Comparison of ENCODE assay signal across 8 cellular contexts in the genomic region with DNA sequence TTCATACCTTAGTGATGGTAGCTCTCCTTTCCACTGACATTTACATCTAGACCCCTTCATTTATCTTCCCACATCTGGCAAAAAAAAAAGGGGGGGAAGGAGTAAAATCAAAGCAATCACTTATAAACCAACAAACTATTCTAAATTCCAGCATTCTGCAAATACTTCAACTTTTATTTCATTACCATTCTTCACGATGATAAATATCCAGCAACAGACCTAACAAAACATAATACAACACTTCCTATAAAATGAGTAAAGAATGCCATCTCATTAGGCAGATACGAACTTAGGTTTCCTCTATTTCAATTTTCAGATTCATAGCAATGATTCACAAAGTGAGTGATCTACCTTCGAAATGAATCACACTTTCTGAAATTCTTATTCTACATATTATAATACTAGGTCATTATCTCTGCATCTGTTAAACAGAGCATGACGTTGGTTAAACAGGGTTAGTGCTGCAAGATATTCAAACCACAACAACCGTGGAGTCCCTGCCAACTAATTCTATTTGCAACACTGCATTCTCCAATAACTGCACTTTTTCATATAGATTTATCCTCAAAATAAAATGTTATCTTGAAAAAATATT. TPM values are rescaled to one million over a fixed set of nuclear protein-coding genes. Genes with fewer than 3 reads are reported as not detected.
A peak's percentile ranks its signal among the peaks of the same experiment; 100 is the strongest.
DNase-seq lines count a peak whose midpoint lies in the region; ATAC-seq, FAIRE-seq and TF ChIP-seq lines count a peak whose summit lies in the region.

A gene with protein sequence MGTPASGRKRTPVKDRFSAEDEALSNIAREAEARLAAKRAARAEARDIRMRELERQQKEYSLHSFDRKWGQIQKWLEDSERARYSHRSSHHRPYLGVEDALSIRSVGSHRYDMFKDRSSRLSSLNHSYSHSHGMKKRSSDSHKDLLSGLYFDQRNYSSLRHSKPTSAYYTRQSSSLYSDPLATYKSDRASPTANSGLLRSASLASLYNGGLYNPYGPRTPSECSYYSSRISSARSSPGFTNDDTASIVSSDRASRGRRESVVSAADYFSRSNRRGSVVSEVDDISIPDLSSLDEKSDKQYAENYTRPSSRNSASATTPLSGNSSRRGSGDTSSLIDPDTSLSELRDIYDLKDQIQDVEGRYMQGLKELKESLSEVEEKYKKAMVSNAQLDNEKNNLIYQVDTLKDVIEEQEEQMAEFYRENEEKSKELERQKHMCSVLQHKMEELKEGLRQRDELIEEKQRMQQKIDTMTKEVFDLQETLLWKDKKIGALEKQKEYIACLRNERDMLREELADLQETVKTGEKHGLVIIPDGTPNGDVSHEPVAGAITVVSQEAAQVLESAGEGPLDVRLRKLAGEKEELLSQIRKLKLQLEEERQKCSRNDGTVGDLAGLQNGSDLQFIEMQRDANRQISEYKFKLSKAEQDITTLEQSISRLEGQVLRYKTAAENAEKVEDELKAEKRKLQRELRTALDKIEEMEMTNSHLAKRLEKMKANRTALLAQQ (minus strand): TSS at position 51 of the 595 bp plus-strand sequence. CDS start 25,599 bp downstream, outside the sequence.

- no peak within 1 kb of the TSS for H2BK12ac ChIP-seq in mesenchymal stem cell (ENCODE audit: low read length in 2 of 2)

- no peak for TF ChIP-seq RAD21 in HCT116 (IDR thresholded peaks at IDR 0.05; ENCODE audit: low read depth)

- RAD21 ChIA-PET in HCT116 (lab: Charles Lee; ENCODE audit: low non-redundant PET in 1 of 2, low total read pairs in 2 of 2, uncharacterized antibody in 2 of 2, unreplicated experiment in 2 of 2): no interaction called here

- H3K27ac ChIP-seq in DOHH2 (ENCODE audit: low read depth, low read length) (no peak within 1 kb of the TSS; the same call in 1 of the 2 replicates), HCT116 (ENCODE audit: low read depth, low read length) (peak within 1 kb of the TSS; percentile 97), duodenal mucosa (ENCODE audit: low read depth, low read length) (peak within 1 kb of the TSS; percentile 97), mesenchymal stem cell (ENCODE audit: low read length, poor library complexity, severe bottlenecking) (peak within 1 kb of the TSS; percentile 94), upper lobe of left lung (peak within 1 kb of the TSS; percentile 93 to 99 (median 98))

- no peak for TF ChIP-seq POLR2A in HCT116 (IDR thresholded peaks at IDR 0.05; ENCODE audit: borderline replicate concordance, extremely low read depth, insufficient read depth, insufficient read length)
- TF ChIP-seq POLR2A in upper lobe of left lung (IDR thresholded peaks at IDR 0.05): no peak

- no peak for ATAC-seq in HCT116
- no peak for ATAC-seq in upper lobe of left lung (ENCODE audit: low FRiP score in 2 of 2)

- POLR2A ChIA-PET in HCT116 (lab: Charles Lee): no interaction called here

- no peak within 1 kb of the TSS for H2BK120ac ChIP-seq in mesenchymal stem cell (ENCODE audit: low read depth, low read length)

- no peak within 1 kb of the TSS for H2BK5ac ChIP-seq in mesenchymal stem cell (ENCODE audit: low read depth, low read length, poor library complexity, severe bottlenecking)

- H3K27me3 ChIP-seq in DOHH2 (ENCODE audit: control insufficient read depth, low read length) (no peaks in the 10 kb centered on the region), HCT116 (ENCODE audit: insufficient read depth, low read length) (no peaks in the 10 kb centered on the region), duodenal mucosa (ENCODE audit: control insufficient read depth in 1 of 2, insufficient read depth in 2 of 2, low read length in 2 of 2) (no peaks in the 10 kb centered on the region), mesenchymal stem cell (ENCODE audit: control insufficient read depth in 1 of 2, insufficient read depth in 1 of 2, low read length in 2 of 2) (no peaks in the 10 kb centered on the region), upper lobe of left lung (no peaks in the 10 kb centered on the region)

- FAIRE-seq in RCC 7860 (lab: Jason Lieb, UNC): peak; percentile 96

- H3K4me1 ChIP-seq in DOHH2 (ENCODE audit: control insufficient read depth, low read length): peaks cover 39% of the 10 kb centered on the region
- peaks cover 11 to 29% of the 10 kb centered on the region in 2 experiments for H3K4me1 ChIP-seq in HCT116 (ENCODE audit: control insufficient read depth in 1 of 2, insufficient read depth in 2 of 2, low read length in 2 of 2)
- peaks cover 30 to 59% of the 10 kb centered on the region in 2 donors for H3K4me1 ChIP-seq in duodenal mucosa (ENCODE audit: control insufficient read depth in 1 of 2, insufficient read depth in 2 of 2, low read length in 2 of 2)
- H3K4me1 ChIP-seq in mesenchymal stem cell (ENCODE audit: control insufficient read depth, insufficient read depth, low read depth, low read length): peaks cover 5% of the 10 kb centered on the region
- H3K4me1 ChIP-seq in upper lobe of left lung: peaks cover 41 to 60% (median 48%) of the 10 kb centered on the region in 4 donors

- H4K20me1 ChIP-seq in DOHH2 (ENCODE audit: control insufficient read depth, insufficient read depth, low read depth, low read length) (peaks cover 13% of the 10 kb centered on the region; the same call in 1 of the 2 replicates), HCT116 (ENCODE audit: insufficient read depth) (no peaks in the 10 kb centered on the region; the same call in 1 of the 2 replicates)

- DNase-seq in HCT116 (ENCODE audit: low read depth, low spot score) (no peak), RCC 7860 (ENCODE audit: low spot score) (peak; percentile 79), mesenchymal stem cell (no peak), upper lobe of left lung (no peak), activated gamma-delta T cell treated with Interleukin-2 at 50 U/mL for 16 hours (no peak), NCI-H2171 treated with DMSO at 0.1 percent for 48 hours (lab: John Stamatoyannopoulos, UW) (no peak)

- H3K9me3 ChIP-seq in DOHH2 (ENCODE audit: control insufficient read depth, insufficient read depth, low read length): no peaks in the 10 kb centered on the region
- no peaks in the 10 kb centered on the region for H3K9me3 ChIP-seq in HCT116 (ENCODE audit: control insufficient read depth in 1 of 2, insufficient read depth in 1 of 2, low read depth in 1 of 2, low read length in 2 of 2)
- no peaks in the 10 kb centered on the region for H3K9me3 ChIP-seq in duodenal mucosa (ENCODE audit: control insufficient read depth in 1 of 2, low read length in 2 of 2)
- H3K9me3 ChIP-seq in mesenchymal stem cell (ENCODE audit: control insufficient read depth, low read length): no peaks in the 10 kb centered on the region
- no peaks in the 10 kb centered on the region for H3K9me3 ChIP-seq in upper lobe of left lung

- TF ChIP-seq EP300 in upper lobe of left lung (IDR thresholded peaks at IDR 0.05): no peak

- peak within 1 kb of the TSS in 1 of 2 experiments; percentile 68 for H3K14ac ChIP-seq in mesenchymal stem cell (ENCODE audit: low read length in 2 of 2)

- peak within 1 kb of the TSS; percentile 95 for H3K4me2 ChIP-seq in DOHH2 (ENCODE audit: low read length)
- H3K4me2 ChIP-seq in HCT116 (ENCODE audit: low read length): peak within 1 kb of the TSS; percentile 79
- H3K4me2 ChIP-seq in mesenchymal stem cell (ENCODE audit: low read length, poor library complexity, severe bottlenecking): peak within 1 kb of the TSS; percentile 82

- H4K91ac ChIP-seq in mesenchymal stem cell (ENCODE audit: low read length): no peak within 1 kb of the TSS

- H3K79me2 ChIP-seq in DOHH2 (ENCODE audit: control insufficient read depth, low read length): peaks cover 61% of the 10 kb centered on the region
- H3K79me2 ChIP-seq in HCT116 (ENCODE audit: insufficient read depth, low read length): peaks cover 84% of the 10 kb centered on the region

- TF ChIP-seq CTCF in DOHH2 (IDR thresholded peaks at IDR 0.05; ENCODE audit: low read depth, low read length, poor library complexity, severe bottlenecking): no peak
- no peak for TF ChIP-seq CTCF in HCT116 (IDR thresholded peaks at IDR 0.05 in 2 of 3, conservative IDR thresholded peaks at IDR 0.05 in 1 of 3; ENCODE audit: borderline replicate concordance in 1 of 3, insufficient read depth in 1 of 3, low read depth in 2 of 3, low read length in 2 of 3)
- TF ChIP-seq CTCF in upper lobe of left lung (IDR thresholded peaks at IDR 0.05): no peak

- H3K79me1 ChIP-seq in mesenchymal stem cell (replicated peaks; ENCODE audit: low read length, poor library complexity, severe bottlenecking): peaks cover 8% of the 10 kb centered on the region

- H3K23ac ChIP-seq in mesenchymal stem cell (ENCODE audit: low read length in 2 of 2): no peak within 1 kb of the TSS

- H2BK15ac ChIP-seq in mesenchymal stem cell (ENCODE audit: low read depth, poor library complexity, severe bottlenecking): no peak within 1 kb of the TSS

- WGBS in mesenchymal stem cell: 15% methylated on average over 5 of the region's 5 CpGs
- 1 to 2% methylated on average over 5 of the region's 5 CpGs for WGBS in upper lobe of left lung, 2 donors

- H3K9ac ChIP-seq in HCT116 (ENCODE audit: low read length) (peak within 1 kb of the TSS; percentile 79), duodenal mucosa (ENCODE audit: low read depth in 1 of 2, low read length in 2 of 2) (peak within 1 kb of the TSS; percentile 94 to 95), mesenchymal stem cell (ENCODE audit: low read length) (peak within 1 kb of the TSS; percentile 98)

- H3K36me3 ChIP-seq in DOHH2 (ENCODE audit: control insufficient read depth, low read length) (peaks cover 29% of the 10 kb centered on the region), HCT116 (ENCODE audit: control insufficient read depth in 1 of 2, insufficient read depth in 2 of 2, low read length in 2 of 2) (peaks cover 2 to 6% of the 10 kb centered on the region in 2 experiments; a peak in 1 of 4 replicates), duodenal mucosa (ENCODE audit: control insufficient read depth in 1 of 2, insufficient read depth in 2 of 2, low read length in 2 of 2) (peaks cover 0 to 2% of the 10 kb centered on the region in 2 donors), mesenchymal stem cell (ENCODE audit: control insufficient read depth in 1 of 2, insufficient read depth in 2 of 2, low read depth in 1 of 2, low read length in 2 of 2) (peaks cover 7 to 31% of the 10 kb centered on the region in 2 experiments), upper lobe of left lung (peaks cover 0 to 16% (median 0%) of the 10 kb centered on the region in 4 donors)

- no peak within 1 kb of the TSS for H3K18ac ChIP-seq in mesenchymal stem cell (ENCODE audit: low read depth in 1 of 2, low read length in 2 of 2)

- TSS peak; percentile 44 for BruUV-seq in HCT116 (replicated peaks; lab: Mats Ljungman, UMichigan)

- H2AK5ac ChIP-seq in mesenchymal stem cell (ENCODE audit: low read length, severe bottlenecking): no peak within 1 kb of the TSS

- peak within 1 kb of the TSS; percentile 98 for H3K4me3 ChIP-seq in DOHH2 (ENCODE audit: low read length)
- peak within 1 kb of the TSS; percentile 63 to 86 for H3K4me3 ChIP-seq in HCT116 (replicated peaks in 1 of 2; ENCODE audit: low read depth in 1 of 2, low read length in 2 of 2)
- H3K4me3 ChIP-seq in duodenal mucosa (ENCODE audit: low read depth in 1 of 2, low read length in 2 of 2): peak within 1 kb of the TSS; percentile 77 to 91
- peak within 1 kb of the TSS; percentile 95 to 98 for H3K4me3 ChIP-seq in mesenchymal stem cell (ENCODE audit: insufficient read depth in 1 of 2, low read depth in 1 of 2, low read length in 2 of 2)
- peak within 1 kb of the TSS; percentile 68 to 98 (median 97) for H3K4me3 ChIP-seq in upper lobe of left lung

- CTCF ChIA-PET in HCT116 (lab: Charles Lee): interaction anchor here (0.6 kb wide), 1 partner anchor 15 kb away, joined by 3 read pairs; no protein-coding TSS in a partner anchor

- no peaks in the 10 kb centered on the region for H3F3A ChIP-seq in DOHH2 (ENCODE audit: control insufficient read depth, insufficient read depth)

- H3K4ac ChIP-seq in mesenchymal stem cell (ENCODE audit: low read depth in 1 of 2, low read length in 2 of 2): peak within 1 kb of the TSS in 1 of 2 experiments; percentile 29

- H2AFZ ChIP-seq in HCT116 (ENCODE audit: low read depth, low read length, poor library complexity, severe bottlenecking) (no peak within 1 kb of the TSS), mesenchymal stem cell (ENCODE audit: low read depth, low read length) (no peak within 1 kb of the TSS)

- H4K8ac ChIP-seq in mesenchymal stem cell (ENCODE audit: low read length): no peak within 1 kb of the TSS

- intact Hi-C loops in HCT116 (cut with micrococcal nuclease): no loop called here

- H3K9me2 ChIP-seq in DOHH2 (replicated peaks; ENCODE audit: control insufficient read depth, low read length) (no peaks in the 10 kb centered on the region), HCT116 (ENCODE audit: insufficient read depth) (no peaks in the 10 kb centered on the region)

RNA-seq across cellular contexts. Expression of the gene that starts here (rescaled TPM):
- total RNA-seq in HCT116 (2021; ENCODE audit: unreplicated experiment): 27.0 TPM
- polyA plus RNA-seq in HCT116 (2012): 13.0 and 18.6 TPM in 2 replicates
- polyA plus RNA-seq in mesenchymal stem cell (2013, experiment 1 of 2): 50.9 TPM
- 49.6 TPM for polyA plus RNA-seq in mesenchymal stem cell (2013, experiment 2 of 2)
- total RNA-seq in upper lobe of left lung: 100 to 1,000 TPM in 1 of 6 donors, 10 to 100 TPM in 5; 45.9 to 106 (median 78.8) TPM
